In the genomic region with DNA sequence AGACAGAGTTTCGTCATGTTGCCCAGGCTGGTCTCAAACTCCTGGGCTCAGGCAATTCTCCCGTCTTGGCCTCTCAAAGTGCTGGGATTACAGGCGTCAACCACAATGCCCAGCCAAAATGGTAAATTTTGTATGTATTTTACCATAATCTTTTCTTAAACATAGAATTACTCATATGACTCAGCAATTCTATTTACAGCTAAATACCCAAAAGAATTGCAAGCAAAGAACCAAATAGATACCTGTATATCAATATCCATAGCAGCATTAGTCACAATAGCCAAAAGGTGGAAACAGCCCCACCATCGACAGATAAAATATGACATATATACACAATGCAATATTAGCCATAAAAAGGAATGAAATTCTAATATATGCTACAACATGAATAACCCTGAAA, we compare ENCODE assay signal across 2 cellular contexts.
A peak's percentile ranks its signal among the peaks of the same experiment; 100 is the strongest.
TF ChIP-seq lines count a peak whose summit lies in the region.

No MANE protein-coding gene starts in this region.

TF ChIP-seq in HepG2, 621 proteins besides CTCF, POLR2A, EP300 and RAD21:
- TF ChIP-seq NFE2L2 (IDR thresholded peaks at IDR 0.05; ENCODE audit: low read length) (peak; percentile 42), MAFK (conservative IDR thresholded peaks at IDR 0.05 in 1 of 2, IDR thresholded peaks at IDR 0.05 in 1 of 2; ENCODE audit: low read length in 2 of 2) (peak in 1 of 2 experiments; percentile 30; a peak in 1 of 4 replicates), PITX1 (CRISPR knock-in tag; IDR thresholded peaks at IDR 0.05) (no peak)
TF ChIP-seq in HepG2: peak in this region for 2.

TF ChIP-seq in IMR-90, 13 proteins besides CTCF, POLR2A, EP300 and RAD21:
- TF ChIP-seq NFE2L2 (IDR thresholded peaks at IDR 0.05; ENCODE audit: low read depth, low read length) (peak; percentile 81), MAFK (IDR thresholded peaks at IDR 0.05; ENCODE audit: low read depth, low read length) (peak; percentile 42)
- TF ChIP-seq, protein P1, sequence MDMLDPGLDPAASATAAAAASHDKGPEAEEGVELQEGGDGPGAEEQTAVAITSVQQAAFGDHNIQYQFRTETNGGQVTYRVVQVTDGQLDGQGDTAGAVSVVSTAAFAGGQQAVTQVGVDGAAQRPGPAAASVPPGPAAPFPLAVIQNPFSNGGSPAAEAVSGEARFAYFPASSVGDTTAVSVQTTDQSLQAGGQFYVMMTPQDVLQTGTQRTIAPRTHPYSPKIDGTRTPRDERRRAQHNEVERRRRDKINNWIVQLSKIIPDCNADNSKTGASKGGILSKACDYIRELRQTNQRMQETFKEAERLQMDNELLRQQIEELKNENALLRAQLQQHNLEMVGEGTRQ (IDR thresholded peaks at IDR 0.05; ENCODE audit: low read depth, low read length) = no peak
TF ChIP-seq in IMR-90: peak in this region for 2.
